In the genomic region with DNA sequence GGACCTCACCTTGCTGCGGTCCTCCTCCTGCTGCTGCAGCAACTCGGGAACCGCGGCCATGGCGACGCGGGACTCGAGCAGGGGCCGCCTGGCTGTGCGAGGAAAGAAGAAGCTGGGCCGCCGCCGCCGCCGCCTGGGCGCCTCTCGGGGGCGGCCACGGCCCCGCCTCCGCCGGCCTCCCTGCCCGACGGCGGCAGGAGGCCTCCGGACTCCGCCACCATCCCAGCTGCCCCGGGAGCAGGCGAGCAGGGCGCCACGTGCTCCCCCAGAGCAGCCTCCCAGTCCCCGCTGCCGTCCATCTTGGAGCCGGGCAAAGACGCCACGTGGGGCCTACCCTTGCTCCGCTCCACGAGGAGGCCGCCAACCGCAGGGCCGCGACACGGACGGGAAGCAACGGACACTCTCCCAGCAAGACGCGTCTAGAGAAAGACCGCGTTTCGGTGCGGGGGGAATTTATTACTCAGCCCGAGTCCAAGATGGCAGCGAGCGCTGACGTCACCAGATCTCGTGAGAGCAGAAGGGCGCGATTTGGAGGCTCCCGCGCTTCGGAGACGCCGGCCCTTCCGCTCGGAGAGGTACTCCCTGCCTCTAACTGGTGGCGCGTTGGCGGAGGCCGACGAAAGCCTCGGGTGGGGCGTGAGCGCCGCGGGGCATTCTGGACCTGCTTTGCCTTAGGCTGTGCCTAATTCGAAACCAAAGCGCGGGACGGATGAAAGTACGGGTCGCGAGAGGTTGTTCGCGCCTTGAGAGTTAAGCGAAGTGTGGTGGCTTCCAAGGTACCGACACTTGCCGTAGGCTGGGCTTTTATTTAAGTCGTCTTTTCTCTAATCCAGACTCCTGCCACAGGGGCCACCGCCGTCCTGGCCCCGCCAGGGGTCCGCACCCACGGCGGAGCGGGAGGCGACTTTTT, we compare ENCODE assay signal across 1 cellular context.
TF ChIP-seq lines count a peak whose summit lies in the region.

A gene with protein sequence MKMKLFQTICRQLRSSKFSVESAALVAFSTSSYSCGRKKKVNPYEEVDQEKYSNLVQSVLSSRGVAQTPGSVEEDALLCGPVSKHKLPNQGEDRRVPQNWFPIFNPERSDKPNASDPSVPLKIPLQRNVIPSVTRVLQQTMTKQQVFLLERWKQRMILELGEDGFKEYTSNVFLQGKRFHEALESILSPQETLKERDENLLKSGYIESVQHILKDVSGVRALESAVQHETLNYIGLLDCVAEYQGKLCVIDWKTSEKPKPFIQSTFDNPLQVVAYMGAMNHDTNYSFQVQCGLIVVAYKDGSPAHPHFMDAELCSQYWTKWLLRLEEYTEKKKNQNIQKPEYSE (plus strand): TSS at position 653 of the 910 bp plus-strand sequence. CDS start 842 bp downstream, outside the sequence.
A gene (minus strand): TSS at position 429 of the 910 bp plus-strand sequence. CDS start 369 bp downstream, at position 60.

TF ChIP-seq in HepG2, 621 proteins besides CTCF, POLR2A, EP300 and RAD21 (continued from another document and continues in another):
- TF ChIP-seq, protein P1, sequence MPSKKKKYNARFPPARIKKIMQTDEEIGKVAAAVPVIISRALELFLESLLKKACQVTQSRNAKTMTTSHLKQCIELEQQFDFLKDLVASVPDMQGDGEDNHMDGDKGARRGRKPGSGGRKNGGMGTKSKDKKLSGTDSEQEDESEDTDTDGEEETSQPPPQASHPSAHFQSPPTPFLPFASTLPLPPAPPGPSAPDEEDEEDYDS (CRISPR knock-in tag; IDR thresholded peaks at IDR 0.05): peak; percentile 99
- TF ChIP-seq DR1 (CRISPR knock-in tag; IDR thresholded peaks at IDR 0.05) (peak; percentile 100), GATAD1 (CRISPR knock-in tag; IDR thresholded peaks at IDR 0.05) (peak; percentile 96), ZNF619 (CRISPR knock-in tag; IDR thresholded peaks at IDR 0.05) (peak; percentile 99), ZSCAN21 (CRISPR knock-in tag; IDR thresholded peaks at IDR 0.05; ENCODE audit: borderline replicate concordance) (peak; percentile 99), HOXD1 (CRISPR knock-in tag; IDR thresholded peaks at IDR 0.05) (peak; percentile 94; the same call in 1 of the 2 replicates), CHD2 (IDR thresholded peaks at IDR 0.05; ENCODE audit: low read depth, low read length) (peak; percentile 99), KDM5A (IDR thresholded peaks at IDR 0.05; ENCODE audit: borderline replicate concordance, low read length) (peak; percentile 94; the same call in 1 of the 2 replicates), SAFB2 (CRISPR knock-in tag; IDR thresholded peaks at IDR 0.05; ENCODE audit: borderline replicate concordance, low read depth) (peak; percentile 99), ZNF253 (CRISPR knock-in tag; IDR thresholded peaks at IDR 0.05; ENCODE audit: borderline replicate concordance) (peak; percentile 98), ZNF333 (CRISPR knock-in tag; IDR thresholded peaks at IDR 0.05; ENCODE audit: borderline replicate concordance) (peak; percentile 88), ZNF382 (CRISPR knock-in tag; IDR thresholded peaks at IDR 0.05; ENCODE audit: borderline replicate concordance) (no peak), NCOA2 (CRISPR knock-in tag; IDR thresholded peaks at IDR 0.05) (peak; percentile 76), HNF4G (IDR thresholded peaks at IDR 0.05; ENCODE audit: borderline replicate concordance, low read depth, low read length) (no peak), HNF4G (CRISPR knock-in tag; IDR thresholded peaks at IDR 0.05; ENCODE audit: borderline replicate concordance, low read depth) (peak; percentile 94), FLYWCH1 (CRISPR knock-in tag; IDR thresholded peaks at IDR 0.05) (peak; percentile 95), NFATC3 (CRISPR knock-in tag; IDR thresholded peaks at IDR 0.05) (no peak; the same call in none of the 2 replicates), GPN1 (CRISPR knock-in tag; IDR thresholded peaks at IDR 0.05; ENCODE audit: borderline replicate concordance) (peak; percentile 95; the same call in 1 of the 2 replicates), BCL6 (CRISPR knock-in tag; IDR thresholded peaks at IDR 0.05) (peak; percentile 76), ZNF720 (CRISPR knock-in tag; IDR thresholded peaks at IDR 0.05) (peak; percentile 67; the same call in 1 of the 2 replicates), ZNF335 (CRISPR knock-in tag; IDR thresholded peaks at IDR 0.05) (peak; percentile 88), ZNF331 (CRISPR knock-in tag; IDR thresholded peaks at IDR 0.05) (peak; percentile 83), ARID2 (CRISPR knock-in tag; IDR thresholded peaks at IDR 0.05; ENCODE audit: borderline replicate concordance) (peak; percentile 97)
- TF ChIP-seq, protein P2, sequence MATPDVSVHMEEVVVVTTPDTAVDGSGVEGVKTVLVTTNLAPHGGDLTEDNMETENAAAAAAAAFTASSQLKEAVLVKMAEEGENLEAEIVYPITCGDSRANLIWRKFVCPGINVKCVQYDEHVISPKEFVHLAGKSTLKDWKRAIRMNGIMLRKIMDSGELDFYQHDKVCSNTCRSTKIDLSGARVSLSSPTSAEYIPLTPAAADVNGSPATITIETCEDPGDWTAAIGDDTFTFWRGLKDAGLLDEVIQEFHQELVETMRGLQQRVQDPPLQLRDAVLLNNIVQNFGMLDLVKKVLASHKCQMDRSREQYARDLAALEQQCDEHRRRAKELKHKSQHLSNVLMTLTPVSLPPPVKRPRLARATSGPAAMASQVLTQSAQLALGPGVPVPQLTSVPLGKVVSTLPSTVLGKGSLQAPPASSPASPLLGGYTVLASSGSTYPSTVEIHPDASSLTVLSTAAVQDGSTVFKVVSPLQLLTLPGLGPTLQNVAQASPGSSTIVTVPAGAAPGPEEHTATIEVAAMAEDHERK (CRISPR knock-in tag; IDR thresholded peaks at IDR 0.05; ENCODE audit: low read depth): no peak; the same call in none of the 2 replicates
- TF ChIP-seq, protein P3, sequence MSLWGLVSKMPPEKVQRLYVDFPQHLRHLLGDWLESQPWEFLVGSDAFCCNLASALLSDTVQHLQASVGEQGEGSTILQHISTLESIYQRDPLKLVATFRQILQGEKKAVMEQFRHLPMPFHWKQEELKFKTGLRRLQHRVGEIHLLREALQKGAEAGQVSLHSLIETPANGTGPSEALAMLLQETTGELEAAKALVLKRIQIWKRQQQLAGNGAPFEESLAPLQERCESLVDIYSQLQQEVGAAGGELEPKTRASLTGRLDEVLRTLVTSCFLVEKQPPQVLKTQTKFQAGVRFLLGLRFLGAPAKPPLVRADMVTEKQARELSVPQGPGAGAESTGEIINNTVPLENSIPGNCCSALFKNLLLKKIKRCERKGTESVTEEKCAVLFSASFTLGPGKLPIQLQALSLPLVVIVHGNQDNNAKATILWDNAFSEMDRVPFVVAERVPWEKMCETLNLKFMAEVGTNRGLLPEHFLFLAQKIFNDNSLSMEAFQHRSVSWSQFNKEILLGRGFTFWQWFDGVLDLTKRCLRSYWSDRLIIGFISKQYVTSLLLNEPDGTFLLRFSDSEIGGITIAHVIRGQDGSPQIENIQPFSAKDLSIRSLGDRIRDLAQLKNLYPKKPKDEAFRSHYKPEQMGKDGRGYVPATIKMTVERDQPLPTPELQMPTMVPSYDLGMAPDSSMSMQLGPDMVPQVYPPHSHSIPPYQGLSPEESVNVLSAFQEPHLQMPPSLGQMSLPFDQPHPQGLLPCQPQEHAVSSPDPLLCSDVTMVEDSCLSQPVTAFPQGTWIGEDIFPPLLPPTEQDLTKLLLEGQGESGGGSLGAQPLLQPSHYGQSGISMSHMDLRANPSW (CRISPR knock-in tag; IDR thresholded peaks at IDR 0.05; ENCODE audit: borderline replicate concordance): peak; percentile 98; the same call in 1 of the 2 replicates
- TF ChIP-seq, protein P4, sequence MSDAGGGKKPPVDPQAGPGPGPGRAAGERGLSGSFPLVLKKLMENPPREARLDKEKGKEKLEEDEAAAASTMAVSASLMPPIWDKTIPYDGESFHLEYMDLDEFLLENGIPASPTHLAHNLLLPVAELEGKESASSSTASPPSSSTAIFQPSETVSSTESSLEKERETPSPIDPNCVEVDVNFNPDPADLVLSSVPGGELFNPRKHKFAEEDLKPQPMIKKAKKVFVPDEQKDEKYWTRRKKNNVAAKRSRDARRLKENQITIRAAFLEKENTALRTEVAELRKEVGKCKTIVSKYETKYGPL (CRISPR knock-in tag; IDR thresholded peaks at IDR 0.05): 0 out of 2 replicates have a peak, but pooled peaks have one; percentile 2
- TF ChIP-seq, protein P5, sequence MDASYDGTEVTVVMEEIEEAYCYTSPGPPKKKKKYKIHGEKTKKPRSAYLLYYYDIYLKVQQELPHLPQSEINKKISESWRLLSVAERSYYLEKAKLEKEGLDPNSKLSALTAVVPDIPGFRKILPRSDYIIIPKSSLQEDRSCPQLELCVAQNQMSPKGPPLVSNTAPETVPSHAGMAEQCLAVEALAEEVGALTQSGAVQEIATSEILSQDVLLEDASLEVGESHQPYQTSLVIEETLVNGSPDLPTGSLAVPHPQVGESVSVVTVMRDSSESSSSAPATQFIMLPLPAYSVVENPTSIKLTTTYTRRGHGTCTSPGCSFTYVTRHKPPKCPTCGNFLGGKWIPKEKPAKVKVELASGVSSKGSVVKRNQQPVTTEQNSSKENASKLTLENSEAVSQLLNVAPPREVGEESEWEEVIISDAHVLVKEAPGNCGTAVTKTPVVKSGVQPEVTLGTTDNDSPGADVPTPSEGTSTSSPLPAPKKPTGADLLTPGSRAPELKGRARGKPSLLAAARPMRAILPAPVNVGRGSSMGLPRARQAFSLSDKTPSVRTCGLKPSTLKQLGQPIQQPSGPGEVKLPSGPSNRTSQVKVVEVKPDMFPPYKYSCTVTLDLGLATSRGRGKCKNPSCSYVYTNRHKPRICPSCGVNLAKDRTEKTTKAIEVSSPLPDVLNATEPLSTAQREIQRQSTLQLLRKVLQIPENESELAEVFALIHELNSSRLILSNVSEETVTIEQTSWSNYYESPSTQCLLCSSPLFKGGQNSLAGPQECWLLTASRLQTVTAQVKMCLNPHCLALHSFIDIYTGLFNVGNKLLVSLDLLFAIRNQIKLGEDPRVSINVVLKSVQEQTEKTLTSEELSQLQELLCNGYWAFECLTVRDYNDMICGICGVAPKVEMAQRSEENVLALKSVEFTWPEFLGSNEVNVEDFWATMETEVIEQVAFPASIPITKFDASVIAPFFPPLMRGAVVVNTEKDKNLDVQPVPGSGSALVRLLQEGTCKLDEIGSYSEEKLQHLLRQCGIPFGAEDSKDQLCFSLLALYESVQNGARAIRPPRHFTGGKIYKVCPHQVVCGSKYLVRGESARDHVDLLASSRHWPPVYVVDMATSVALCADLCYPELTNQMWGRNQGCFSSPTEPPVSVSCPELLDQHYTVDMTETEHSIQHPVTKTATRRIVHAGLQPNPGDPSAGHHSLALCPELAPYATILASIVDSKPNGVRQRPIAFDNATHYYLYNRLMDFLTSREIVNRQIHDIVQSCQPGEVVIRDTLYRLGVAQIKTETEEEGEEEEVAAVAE (CRISPR knock-in tag; IDR thresholded peaks at IDR 0.05; ENCODE audit: borderline replicate concordance): peak; percentile 95
- TF ChIP-seq, protein P6, sequence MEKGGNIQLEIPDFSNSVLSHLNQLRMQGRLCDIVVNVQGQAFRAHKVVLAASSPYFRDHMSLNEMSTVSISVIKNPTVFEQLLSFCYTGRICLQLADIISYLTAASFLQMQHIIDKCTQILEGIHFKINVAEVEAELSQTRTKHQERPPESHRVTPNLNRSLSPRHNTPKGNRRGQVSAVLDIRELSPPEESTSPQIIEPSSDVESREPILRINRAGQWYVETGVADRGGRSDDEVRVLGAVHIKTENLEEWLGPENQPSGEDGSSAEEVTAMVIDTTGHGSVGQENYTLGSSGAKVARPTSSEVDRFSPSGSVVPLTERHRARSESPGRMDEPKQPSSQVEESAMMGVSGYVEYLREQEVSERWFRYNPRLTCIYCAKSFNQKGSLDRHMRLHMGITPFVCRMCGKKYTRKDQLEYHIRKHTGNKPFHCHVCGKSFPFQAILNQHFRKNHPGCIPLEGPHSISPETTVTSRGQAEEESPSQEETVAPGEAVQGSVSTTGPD (CRISPR knock-in tag; IDR thresholded peaks at IDR 0.05): peak; percentile 64
- TF ChIP-seq, protein P7, sequence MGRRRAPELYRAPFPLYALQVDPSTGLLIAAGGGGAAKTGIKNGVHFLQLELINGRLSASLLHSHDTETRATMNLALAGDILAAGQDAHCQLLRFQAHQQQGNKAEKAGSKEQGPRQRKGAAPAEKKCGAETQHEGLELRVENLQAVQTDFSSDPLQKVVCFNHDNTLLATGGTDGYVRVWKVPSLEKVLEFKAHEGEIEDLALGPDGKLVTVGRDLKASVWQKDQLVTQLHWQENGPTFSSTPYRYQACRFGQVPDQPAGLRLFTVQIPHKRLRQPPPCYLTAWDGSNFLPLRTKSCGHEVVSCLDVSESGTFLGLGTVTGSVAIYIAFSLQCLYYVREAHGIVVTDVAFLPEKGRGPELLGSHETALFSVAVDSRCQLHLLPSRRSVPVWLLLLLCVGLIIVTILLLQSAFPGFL (CRISPR knock-in tag; IDR thresholded peaks at IDR 0.05): peak; percentile 23; the same call in 1 of the 2 replicates
- TF ChIP-seq, protein P8, sequence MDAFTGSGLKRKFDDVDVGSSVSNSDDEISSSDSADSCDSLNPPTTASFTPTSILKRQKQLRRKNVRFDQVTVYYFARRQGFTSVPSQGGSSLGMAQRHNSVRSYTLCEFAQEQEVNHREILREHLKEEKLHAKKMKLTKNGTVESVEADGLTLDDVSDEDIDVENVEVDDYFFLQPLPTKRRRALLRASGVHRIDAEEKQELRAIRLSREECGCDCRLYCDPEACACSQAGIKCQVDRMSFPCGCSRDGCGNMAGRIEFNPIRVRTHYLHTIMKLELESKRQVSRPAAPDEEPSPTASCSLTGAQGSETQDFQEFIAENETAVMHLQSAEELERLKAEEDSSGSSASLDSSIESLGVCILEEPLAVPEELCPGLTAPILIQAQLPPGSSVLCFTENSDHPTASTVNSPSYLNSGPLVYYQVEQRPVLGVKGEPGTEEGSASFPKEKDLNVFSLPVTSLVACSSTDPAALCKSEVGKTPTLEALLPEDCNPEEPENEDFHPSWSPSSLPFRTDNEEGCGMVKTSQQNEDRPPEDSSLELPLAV (CRISPR knock-in tag; conservative IDR thresholded peaks at IDR 0.05; ENCODE audit: low read depth): peak; percentile 97
